17 cellular contexts compared by ENCODE assay signal in the genomic region with DNA sequence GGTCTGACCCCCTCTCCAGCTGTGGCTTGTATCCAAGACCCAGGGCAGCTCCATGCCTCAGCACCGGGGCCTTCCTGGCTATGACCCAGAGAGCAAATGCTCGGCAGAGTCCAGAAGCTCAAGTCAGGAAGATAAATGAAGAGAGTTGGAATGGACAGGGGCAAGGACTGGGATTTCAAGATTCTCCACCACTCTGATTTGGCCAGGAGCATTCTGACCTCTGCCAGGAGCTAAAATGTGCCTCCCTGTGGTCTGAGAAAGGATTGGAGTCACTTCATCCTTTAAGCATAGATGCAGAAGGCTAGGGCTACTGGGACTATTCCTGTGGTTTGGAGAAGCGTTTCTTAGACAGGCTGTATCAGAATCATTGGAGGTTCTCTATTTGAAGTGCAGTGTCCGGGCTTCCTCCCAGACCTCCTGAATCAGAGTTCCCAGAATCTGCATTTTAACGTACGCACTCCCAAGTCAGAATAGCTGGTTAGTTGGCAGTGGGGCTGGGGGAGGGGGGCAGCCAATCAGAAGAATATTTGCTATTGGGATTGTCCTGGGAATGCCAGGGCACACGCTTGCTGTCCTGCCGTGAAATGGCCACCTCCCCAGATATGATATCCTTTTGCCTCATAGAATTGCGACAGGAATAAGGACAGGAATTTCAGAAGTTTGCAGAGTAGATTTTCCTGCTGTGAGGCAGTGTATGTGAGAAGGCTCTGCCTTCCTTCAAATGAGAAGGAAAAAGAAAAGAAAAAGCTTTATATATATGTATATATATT. TPM values are rescaled to one million over a fixed set of nuclear protein-coding genes. Genes with fewer than 3 reads are reported as not detected.
DNase-seq lines count a peak whose midpoint lies in the region; ATAC-seq, FAIRE-seq and TF ChIP-seq lines count a peak whose summit lies in the region.
"Had no signal": no experiment of that assay in that cellular context is flagged by ENCODE, and none has a peak within 500 bp of the region (broad histone marks: within the 10 kb centered on the region; RNA-seq: fewer than 3 reads in every experiment).

No MANE protein-coding gene starts in this region.

- H3K4me3 ChIP-seq in BJ (ENCODE audit: low read depth, low read length): no peak overlapping the region
- H3K4me3 ChIP-seq: esophagus muscularis mucosa had no signal

- no peak for FAIRE-seq in RCC 7860 (lab: Jason Lieb, UNC)

- peaks cover 1 to 9% (median 4%) of the 10 kb centered on the region in 5 donors for H3K27me3 Mint-ChIP-seq in naive thymus-derived CD8-positive, alpha-beta T cell

- no peaks in the 10 kb centered on the region for H3K36me3 Mint-ChIP-seq in naive thymus-derived CD8-positive, alpha-beta T cell

- ATAC-seq in sciatic nerve (peak; percentile 64), HG03378 (IDR thresholded peaks at IDR 0.05; ENCODE audit: unreplicated experiment) (no peak)
- ATAC-seq in naive thymus-derived CD8-positive, alpha-beta T cell: no peak

- no peaks in the 10 kb centered on the region for H3K27me3 ChIP-seq in BJ (ENCODE audit: control insufficient read depth, insufficient read depth, low read length)
- H3K27me3 ChIP-seq: esophagus muscularis mucosa had no signal

- H3K4me3 Mint-ChIP-seq in naive thymus-derived CD8-positive, alpha-beta T cell: no peak overlapping the region
- H3K4me3 Mint-ChIP-seq: activated CD4-positive, alpha-beta memory T cell treated with anti-CD3 and anti-CD28 coated beads, Interleukin-2, amount 10 ng/mL, durations not matched to agents 7 days and 5 days; neural crest cell had no signal

- peak; percentile 17; the same call in 1 of the 2 replicates for TF ChIP-seq CTCF in BJ (IDR thresholded peaks at IDR 0.05; ENCODE audit: insufficient read depth, low read depth, low read length)

- DNase-seq in BJ (ENCODE audit: low read depth) (no peak), RCC 7860 (ENCODE audit: low spot score) (peak; percentile 32), epithelial cell of prostate (ENCODE audit: low read depth, low spot score) (no peak), sciatic nerve (ENCODE audit: low spot score) (peak; percentile 56), mesenteric fat pad (ENCODE audit: low spot score) (no peak), NCI-H2227 (lab: John Stamatoyannopoulos, UW; ENCODE audit: unreplicated experiment) (no peak)
- no peak for DNase-seq in naive thymus-derived CD8-positive, alpha-beta T cell
- DNase-seq: activated CD4-positive, alpha-beta memory T cell treated with anti-CD3 and anti-CD28 coated beads, Interleukin-2, amount 10 ng/mL, durations not matched to agents 7 days and 5 days; COR-L47; islet precursor cell; NCI-H1092 treated with DMSO at 0.1 percent for 48 hours; NCI-H526 treated with DMSO at 0.1 percent for 48 hours; stimulated activated CD4-positive, alpha-beta T cell treated with anti-CD3 and anti-CD28 coated beads, Interleukin-4, amount 100 ng/mL, for 24 hours; substantia nigra had no signal

- H3K36me3 ChIP-seq in BJ (ENCODE audit: control insufficient read depth, insufficient read depth, low read length): no peaks in the 10 kb centered on the region
- H3K36me3 ChIP-seq: esophagus muscularis mucosa had no signal

- POLR2A ChIA-PET in BJ (lab: Charles Lee): interaction anchor here (0.6 kb wide), 1 partner anchor 137 kb away, joined by 4 read pairs; no protein-coding TSS in a partner anchor
- POLR2A ChIA-PET in naive thymus-derived CD8-positive, alpha-beta T cell (lab: Charles Lee): no interaction called here

- CTCF ChIA-PET in BJ (lab: Yijun Ruan, JAX): interaction anchor here (1.1 to 2.8 kb wide), 8 partner anchors 10 to 151 kb away, joined by 3 to 17 read pairs (median 4); a partner anchor contains a TSS

- intact Hi-C loops in sciatic nerve (cut with DNase I): no loop called here

- no peak overlapping the region for H3K27ac Mint-ChIP-seq in naive thymus-derived CD8-positive, alpha-beta T cell
- H3K27ac Mint-ChIP-seq: activated CD4-positive, alpha-beta memory T cell treated with anti-CD3 and anti-CD28 coated beads, Interleukin-2, amount 10 ng/mL, durations not matched to agents 7 days and 5 days had no signal

- no peaks in the 10 kb centered on the region for H3K4me1 Mint-ChIP-seq in naive thymus-derived CD8-positive, alpha-beta T cell
- H3K4me1 Mint-ChIP-seq: neural crest cell had no signal

- peak overlapping the region; percentile 45 for H3K27ac ChIP-seq in epithelial cell of prostate

- H3K9me3 Mint-ChIP-seq in naive thymus-derived CD8-positive, alpha-beta T cell: no peaks in the 10 kb centered on the region
- H3K9me3 Mint-ChIP-seq: activated CD4-positive, alpha-beta memory T cell treated with anti-CD3 and anti-CD28 coated beads, Interleukin-2, amount 10 ng/mL, durations not matched to agents 7 days and 5 days; neural crest cell had no signal

RNA-seq across cellular contexts. Expression of a gene that starts 57.4 kb away (rescaled TPM):
- polyA plus RNA-seq in BJ (2011; rRNA removed): 6.1 and 8.8 TPM in 2 replicates
- polyA minus RNA-seq in BJ (2011; rRNA and poly(A)+ RNA removed): 6.1 and 7.0 TPM in 2 replicates
- total RNA-seq in sciatic nerve (40.3 TPM), mesenteric fat pad (3.8 TPM)
- not detected for total RNA-seq in naive thymus-derived CD8-positive, alpha-beta T cell
- not detected for polyA plus RNA-seq in naive thymus-derived CD8-positive, alpha-beta T cell
- total RNA-seq: neural crest cell had no signal

Comparison
In these comparisons a context has a peak if more than half of its experiments do, and no peak if none do; other contexts are left out.
1. DNase-seq: peak in RCC 7860 (single experiment) and sciatic nerve (single experiment); none in BJ (single experiment), epithelial cell of prostate (single experiment), mesenteric fat pad (single experiment), NCI-H2227 (single experiment) and naive thymus-derived CD8-positive, alpha-beta T cell (0 of 10).